In genomic region chr21:14259669-14260458, GRCh38 we compare ENCODE assay signal across 9 cellular contexts. TPM values are rescaled to one million over a fixed set of nuclear protein-coding genes. Genes with fewer than 3 reads are reported as not detected.
DNase-seq lines count a peak whose midpoint lies in the region; ATAC-seq, FAIRE-seq and TF ChIP-seq lines count a peak whose summit lies in the region.
"Had no signal": no experiment of that assay in that cellular context is flagged by ENCODE, and none has a peak within 500 bp of the region (broad histone marks: within the 10 kb centered on the region; RNA-seq: fewer than 3 reads in every experiment).

No MANE protein-coding gene starts in this region.

- H3K9me2 ChIP-seq in OCI-LY1 (ENCODE audit: low read depth, low read length) = no peaks in the 10 kb centered on the region

- no peaks in the 10 kb centered on the region for H3K4me1 ChIP-seq in OCI-LY1 (ENCODE audit: insufficient read depth, low read length, severe bottlenecking)
- no peaks in the 10 kb centered on the region for H3K4me1 ChIP-seq in endothelial cell of umbilical vein (ENCODE audit: control insufficient read depth, extremely low read depth, insufficient read depth, low read length)
- H3K4me1 ChIP-seq in mucosa of stomach (ENCODE audit: control insufficient read depth, insufficient read depth, low read length) = peaks cover 12% of the 10 kb centered on the region

- no TSS peak for BruUV-seq in endothelial cell of umbilical vein (replicated peaks; lab: Mats Ljungman, UMichigan)

- peak; percentile 37 for TF ChIP-seq CTCF in activated CD8-positive, alpha-beta T cell treated with anti-CD3 and anti-CD28 coated beads for 36 hours (IDR thresholded peaks at IDR 0.05)
- peak; percentile 71 for TF ChIP-seq CTCF in OCI-LY1 (IDR thresholded peaks at IDR 0.05; ENCODE audit: low read length)
- peak; percentile 22 to 35 for TF ChIP-seq CTCF in endothelial cell of umbilical vein (IDR thresholded peaks at IDR 0.05; ENCODE audit: extremely low read depth in 1 of 2, insufficient read depth in 1 of 2, low read depth in 1 of 2, low read length in 2 of 2)

- H3K27me3 ChIP-seq in OCI-LY1 (ENCODE audit: insufficient read depth, low read length) = no peaks in the 10 kb centered on the region
- no peaks in the 10 kb centered on the region for H3K27me3 ChIP-seq in endothelial cell of umbilical vein (ENCODE audit: control insufficient read depth in 2 of 2, insufficient read depth in 2 of 2, low read length in 2 of 2)
- H3K27me3 ChIP-seq in mucosa of stomach (ENCODE audit: control insufficient read depth, insufficient read depth, low read length) = no peaks in the 10 kb centered on the region

- H3K4me1 Mint-ChIP-seq in activated CD8-positive, alpha-beta T cell treated with anti-CD3 and anti-CD28 coated beads for 36 hours (ENCODE audit: low read depth) = peaks cover 5% of the 10 kb centered on the region
- H3K4me1 Mint-ChIP-seq in activated CD8-positive, alpha-beta T cell treated with anti-CD3 and anti-CD28 coated beads, Interleukin-2, amount 10 ng/mL, durations not matched to agents 7 days and 5 days (ENCODE audit: low read depth) = no peaks in the 10 kb centered on the region
- no peaks in the 10 kb centered on the region for H3K4me1 Mint-ChIP-seq in activated CD4-positive, alpha-beta memory T cell treated with anti-CD3 and anti-CD28 coated beads for 36 hours (ENCODE audit: low read depth)

- no peaks in the 10 kb centered on the region for H3K9me3 Mint-ChIP-seq in activated CD8-positive, alpha-beta T cell treated with anti-CD3 and anti-CD28 coated beads for 36 hours
- no peaks in the 10 kb centered on the region for H3K9me3 Mint-ChIP-seq in activated CD8-positive, alpha-beta T cell treated with anti-CD3 and anti-CD28 coated beads, Interleukin-2, amount 10 ng/mL, durations not matched to agents 7 days and 5 days (ENCODE audit: insufficient read depth)
- H3K9me3 Mint-ChIP-seq in activated CD4-positive, alpha-beta memory T cell treated with anti-CD3 and anti-CD28 coated beads for 36 hours = no peaks in the 10 kb centered on the region
- H3K9me3 Mint-ChIP-seq: activated naive CD4-positive, alpha-beta T cell treated with anti-CD3 and anti-CD28 coated beads, Interleukin-2, amount 50 U/mL, for 24 hours had no signal

- H3K27ac ChIP-seq in OCI-LY1 (ENCODE audit: low read depth, low read length, poor library complexity, severe bottlenecking) = no peak overlapping the region
- H3K27ac ChIP-seq in endothelial cell of umbilical vein (ENCODE audit: insufficient read depth, low read depth, low read length) = no peak overlapping the region

- POLR2A ChIA-PET in activated CD8-positive, alpha-beta T cell treated with anti-CD3 and anti-CD28 coated beads for 36 hours (lab: Charles Lee) = interaction anchor here (0.6 to 1.0 kb wide), 2 partner anchors 44 to 1268 kb away, joined by 3 read pairs; no protein-coding TSS in a partner anchor
- POLR2A ChIA-PET in activated CD8-positive, alpha-beta T cell treated with anti-CD3 and anti-CD28 coated beads, Interleukin-2, amount 10 ng/mL, durations not matched to agents 7 days and 5 days (lab: Charles Lee) = no interaction called here
- POLR2A ChIA-PET in endothelial cell of umbilical vein (lab: Charles Lee) = no interaction called here
- POLR2A ChIA-PET in activated CD4-positive, alpha-beta memory T cell treated with anti-CD3 and anti-CD28 coated beads for 36 hours (lab: Charles Lee) = no interaction called here

- H3K9ac ChIP-seq in OCI-LY1 (ENCODE audit: low read length) (no peak overlapping the region), endothelial cell of umbilical vein (replicated peaks; ENCODE audit: extremely low read depth, insufficient read depth, low read length) (no peak overlapping the region), mucosa of stomach (ENCODE audit: low read length) (no peak overlapping the region)

- intact Hi-C loops in activated CD8-positive, alpha-beta T cell treated with anti-CD3 and anti-CD28 coated beads for 36 hours (cut with micrococcal nuclease) = no loop called here
- intact Hi-C loops in endothelial cell of umbilical vein (cut with micrococcal nuclease) = loop anchor here (1.0 to 10.0 kb wide), 7 partner anchors 47 to 1335 kb away; partner anchors contain the start of gene HSPA13
- intact Hi-C loops in activated CD4-positive, alpha-beta memory T cell treated with anti-CD3 and anti-CD28 coated beads for 36 hours (cut with micrococcal nuclease) = loop anchor here (1.0 to 10.0 kb wide), 6 partner anchors 122 to 1332 kb away; partner anchors contain the start of gene HSPA13

- no peaks in the 10 kb centered on the region for H3K36me3 ChIP-seq in OCI-LY1 (ENCODE audit: insufficient read depth, low read length)
- no peaks in the 10 kb centered on the region for H3K36me3 ChIP-seq in endothelial cell of umbilical vein (ENCODE audit: control insufficient read depth in 2 of 2, extremely low read depth in 1 of 2, insufficient read depth in 2 of 2, low read length in 2 of 2)
- no peaks in the 10 kb centered on the region for H3K36me3 ChIP-seq in mucosa of stomach (ENCODE audit: control insufficient read depth, insufficient read depth, low read length)

- H3K9me3 ChIP-seq in OCI-LY1 (ENCODE audit: low read length) (no peaks in the 10 kb centered on the region), endothelial cell of umbilical vein (replicated peaks; ENCODE audit: control insufficient read depth, insufficient read depth, low read length) (no peaks in the 10 kb centered on the region), mucosa of stomach (ENCODE audit: control insufficient read depth, low read length) (no peaks in the 10 kb centered on the region)

- no peak for DNase-seq in activated CD8-positive, alpha-beta T cell treated with anti-CD3 and anti-CD28 coated beads for 36 hours
- no peak for DNase-seq in activated CD8-positive, alpha-beta T cell treated with anti-CD3 and anti-CD28 coated beads, Interleukin-2, amount 10 ng/mL, durations not matched to agents 7 days and 5 days
- peak; percentile 60 for DNase-seq in HT-29 (ENCODE audit: low spot score)
- peak; percentile 56 for DNase-seq in endothelial cell of umbilical vein (ENCODE audit: low read depth, low spot score)
- DNase-seq in activated CD4-positive, alpha-beta memory T cell treated with anti-CD3 and anti-CD28 coated beads for 36 hours = no peak

- H3K79me2 ChIP-seq in OCI-LY1 (ENCODE audit: insufficient read depth, low read length) (no peaks in the 10 kb centered on the region), endothelial cell of umbilical vein (ENCODE audit: control insufficient read depth, insufficient read depth, low read length) (no peaks in the 10 kb centered on the region)

- H3K4me3 Mint-ChIP-seq in activated CD8-positive, alpha-beta T cell treated with anti-CD3 and anti-CD28 coated beads for 36 hours = no peak overlapping the region
- H3K4me3 Mint-ChIP-seq in activated CD8-positive, alpha-beta T cell treated with anti-CD3 and anti-CD28 coated beads, Interleukin-2, amount 10 ng/mL, durations not matched to agents 7 days and 5 days = no peak overlapping the region
- no peak overlapping the region for H3K4me3 Mint-ChIP-seq in activated CD4-positive, alpha-beta memory T cell treated with anti-CD3 and anti-CD28 coated beads for 36 hours
- H3K4me3 Mint-ChIP-seq: activated naive CD4-positive, alpha-beta T cell treated with anti-CD3 and anti-CD28 coated beads, Interleukin-2, amount 50 U/mL, for 24 hours had no signal

- peak; percentile 82 for FAIRE-seq in endothelial cell of umbilical vein (lab: Jason Lieb, UNC)

- H3K4me2 ChIP-seq in OCI-LY1 (ENCODE audit: low read length) (no peak overlapping the region), endothelial cell of umbilical vein (ENCODE audit: insufficient read depth, low read length) (no peak overlapping the region)

- peak; percentile 34 for ATAC-seq in activated CD8-positive, alpha-beta T cell treated with anti-CD3 and anti-CD28 coated beads for 36 hours
- ATAC-seq in activated CD8-positive, alpha-beta T cell treated with anti-CD3 and anti-CD28 coated beads, Interleukin-2, amount 10 ng/mL, durations not matched to agents 7 days and 5 days = no peak
- ATAC-seq in GM18520 (IDR thresholded peaks at IDR 0.05; ENCODE audit: unreplicated experiment) = no peak

- H2AFZ ChIP-seq in OCI-LY1 (ENCODE audit: low read length) (no peak overlapping the region), endothelial cell of umbilical vein (ENCODE audit: low read depth, low read length) (no peak overlapping the region)

- H3K36me3 Mint-ChIP-seq in activated CD8-positive, alpha-beta T cell treated with anti-CD3 and anti-CD28 coated beads for 36 hours (ENCODE audit: low read depth) = no peaks in the 10 kb centered on the region
- H3K36me3 Mint-ChIP-seq in activated CD8-positive, alpha-beta T cell treated with anti-CD3 and anti-CD28 coated beads, Interleukin-2, amount 10 ng/mL, durations not matched to agents 7 days and 5 days (ENCODE audit: low read depth) = no peaks in the 10 kb centered on the region
- no peaks in the 10 kb centered on the region for H3K36me3 Mint-ChIP-seq in activated CD4-positive, alpha-beta memory T cell treated with anti-CD3 and anti-CD28 coated beads for 36 hours
- H3K36me3 Mint-ChIP-seq: activated naive CD4-positive, alpha-beta T cell treated with anti-CD3 and anti-CD28 coated beads, Interleukin-2, amount 50 U/mL, for 24 hours had no signal

- no peaks in the 10 kb centered on the region for H4K20me1 ChIP-seq in OCI-LY1 (ENCODE audit: insufficient read depth, low read length)
- no peaks in the 10 kb centered on the region for H4K20me1 ChIP-seq in endothelial cell of umbilical vein (replicated peaks; ENCODE audit: control insufficient read depth, extremely low read depth, insufficient read depth, low read length)

- CTCF ChIA-PET in activated CD8-positive, alpha-beta T cell treated with anti-CD3 and anti-CD28 coated beads for 36 hours (lab: Charles Lee) = interaction anchor here (0.6 to 3.0 kb wide), 17 partner anchors 15 to 1223 kb away, joined by 3 to 10 read pairs (median 3); partner anchors contain the start of genes HSPA13 and RBM11
- CTCF ChIA-PET in activated CD8-positive, alpha-beta T cell treated with anti-CD3 and anti-CD28 coated beads, Interleukin-2, amount 10 ng/mL, durations not matched to agents 7 days and 5 days (lab: Charles Lee) = interaction anchor here (0.9 to 1.4 kb wide), 7 partner anchors 11 to 1226 kb away, joined by 3 to 5 read pairs (median 3); no protein-coding TSS in a partner anchor
- CTCF ChIA-PET in endothelial cell of umbilical vein (lab: Charles Lee) = interaction anchor here (1.4 to 1.9 kb wide), 2 partner anchors 16 to 513 kb away, joined by 5 to 7 read pairs; no protein-coding TSS in a partner anchor
- CTCF ChIA-PET in activated CD4-positive, alpha-beta memory T cell treated with anti-CD3 and anti-CD28 coated beads for 36 hours (lab: Charles Lee) = interaction anchor here (0.6 to 2.0 kb wide), 12 partner anchors 8 to 648 kb away, joined by 3 to 8 read pairs (median 3); partner anchors contain the start of gene HSPA13

- H3K4me3 ChIP-seq in OCI-LY1 (ENCODE audit: low read depth, low read length, poor library complexity, severe bottlenecking) (no peak overlapping the region), endothelial cell of umbilical vein (replicated peaks in 1 of 3; ENCODE audit: insufficient read depth in 1 of 3, low read depth in 1 of 3, low read length in 3 of 3) (no peak overlapping the region), mucosa of stomach (ENCODE audit: low read length) (peak overlapping the region; percentile 22)

- dilution Hi-C loops in endothelial cell of umbilical vein (cut with MboI; ENCODE audit: extremely low pct_ligation_motif_present, low sequenced_read_pairs) = no loop called here

- no peak overlapping the region for H3K27ac Mint-ChIP-seq in activated CD8-positive, alpha-beta T cell treated with anti-CD3 and anti-CD28 coated beads for 36 hours
- no peak overlapping the region for H3K27ac Mint-ChIP-seq in activated CD8-positive, alpha-beta T cell treated with anti-CD3 and anti-CD28 coated beads, Interleukin-2, amount 10 ng/mL, durations not matched to agents 7 days and 5 days
- H3K27ac Mint-ChIP-seq in activated CD4-positive, alpha-beta memory T cell treated with anti-CD3 and anti-CD28 coated beads for 36 hours = no peak overlapping the region
- H3K27ac Mint-ChIP-seq: activated naive CD4-positive, alpha-beta T cell treated with anti-CD3 and anti-CD28 coated beads, Interleukin-2, amount 50 U/mL, for 24 hours had no signal

- peaks cover 3% of the 10 kb centered on the region for H3K27me3 Mint-ChIP-seq in activated CD8-positive, alpha-beta T cell treated with anti-CD3 and anti-CD28 coated beads for 36 hours
- H3K27me3 Mint-ChIP-seq in activated CD8-positive, alpha-beta T cell treated with anti-CD3 and anti-CD28 coated beads, Interleukin-2, amount 10 ng/mL, durations not matched to agents 7 days and 5 days (ENCODE audit: low read depth) = peaks cover 4% of the 10 kb centered on the region
- peaks cover 1% of the 10 kb centered on the region for H3K27me3 Mint-ChIP-seq in activated CD4-positive, alpha-beta memory T cell treated with anti-CD3 and anti-CD28 coated beads for 36 hours

- TF ChIP-seq POLR2A in endothelial cell of umbilical vein (IDR thresholded peaks at IDR 0.05; ENCODE audit: low read depth, low read length) = no peak

- H3K9me1 ChIP-seq in endothelial cell of umbilical vein (replicated peaks; ENCODE audit: control insufficient read depth, extremely low read depth, insufficient read depth, low read length) = no peaks in the 10 kb centered on the region

- H3F3A ChIP-seq in OCI-LY1 (ENCODE audit: insufficient read depth, low read length) = no peaks in the 10 kb centered on the region

RNA-seq across cellular contexts. Expression of gene RBM11, which starts 43.9 kb away (rescaled TPM):
- total RNA-seq in activated CD8-positive, alpha-beta T cell treated with anti-CD3 and anti-CD28 coated beads for 36 hours = 1 to 10 TPM; 2.3 to 2.7 TPM
- total RNA-seq in activated CD8-positive, alpha-beta T cell treated with anti-CD3 and anti-CD28 coated beads, Interleukin-2, amount 10 ng/mL, durations not matched to agents 7 days and 5 days = under 1 TPM; 0.34 to 0.50 TPM
- not detected in 2 replicates for total RNA-seq in HT-29 (2014; rRNA removed; shearing (Covaris generic))
- total RNA-seq in endothelial cell of umbilical vein = not detected in 2 replicates
- not detected in 2 replicates for polyA plus RNA-seq in endothelial cell of umbilical vein
- not detected in 2 replicates for polyA plus RNA-seq in endothelial cell of umbilical vein (2011; cell fraction: cytosol; rRNA removed)
- not detected in 2 replicates for polyA plus RNA-seq in endothelial cell of umbilical vein (2011; cell fraction: nucleus; rRNA removed)
- not detected in 2 replicates for polyA plus RNA-seq in endothelial cell of umbilical vein (2012)
- not detected in 2 replicates for polyA minus RNA-seq in endothelial cell of umbilical vein
- not detected for polyA minus RNA-seq in endothelial cell of umbilical vein (2011; cell fraction: cytosol; rRNA and poly(A)+ RNA removed)
- polyA minus RNA-seq in endothelial cell of umbilical vein (2011; cell fraction: nucleus; rRNA and poly(A)+ RNA removed) = not detected in 2 replicates
- total RNA-seq in activated CD4-positive, alpha-beta memory T cell treated with anti-CD3 and anti-CD28 coated beads for 36 hours = 1 to 10 TPM; 1.5 to 3.1 TPM

RNA-seq across cellular contexts. Expression of gene LIPI, which starts 49.1 kb away (rescaled TPM):
- not detected for total RNA-seq in activated CD8-positive, alpha-beta T cell treated with anti-CD3 and anti-CD28 coated beads for 36 hours
- total RNA-seq in activated CD8-positive, alpha-beta T cell treated with anti-CD3 and anti-CD28 coated beads, Interleukin-2, amount 10 ng/mL, durations not matched to agents 7 days and 5 days = not detected
- total RNA-seq in HT-29 (2014; rRNA removed; shearing (Covaris generic)) = not detected in 2 replicates
- not detected in 2 replicates for total RNA-seq in endothelial cell of umbilical vein
- polyA plus RNA-seq in endothelial cell of umbilical vein = not detected in 2 replicates
- not detected in 2 replicates for polyA plus RNA-seq in endothelial cell of umbilical vein (2011; cell fraction: cytosol; rRNA removed)
- not detected in 2 replicates for polyA plus RNA-seq in endothelial cell of umbilical vein (2011; cell fraction: nucleus; rRNA removed)
- not detected in 2 replicates for polyA plus RNA-seq in endothelial cell of umbilical vein (2012)
- polyA minus RNA-seq in endothelial cell of umbilical vein = not detected in 2 replicates
- polyA minus RNA-seq in endothelial cell of umbilical vein (2011; cell fraction: cytosol; rRNA and poly(A)+ RNA removed) = not detected
- not detected in 2 replicates for polyA minus RNA-seq in endothelial cell of umbilical vein (2011; cell fraction: nucleus; rRNA and poly(A)+ RNA removed)
- total RNA-seq in activated CD4-positive, alpha-beta memory T cell treated with anti-CD3 and anti-CD28 coated beads for 36 hours = not detected

Comparison
In these comparisons a context has a peak if more than half of its experiments do, and no peak if none do; other contexts are left out.
1. DNase-seq: peak in HT-29 (single experiment) and endothelial cell of umbilical vein (single experiment); none in activated CD8-positive, alpha-beta T cell treated with anti-CD3 and anti-CD28 coated beads for 36 hours (single experiment), activated CD8-positive, alpha-beta T cell treated with anti-CD3 and anti-CD28 coated beads, Interleukin-2, amount 10 ng/mL, durations not matched to agents 7 days and 5 days (single experiment) and activated CD4-positive, alpha-beta memory T cell treated with anti-CD3 and anti-CD28 coated beads for 36 hours (single experiment).
2. Peak in every context shown above with its lines, with median percentiles within 50 percentile points of each other: CTCF ChIP-seq.